Comparison of ENCODE assay signal across 11 cellular contexts in genomic region chrX:41110801-41111625, GRCh38. TPM values are rescaled to one million over a fixed set of nuclear protein-coding genes. Genes with fewer than 3 reads are reported as not detected.
A peak's percentile ranks its signal among the peaks of the same experiment; 100 is the strongest.
DNase-seq lines count a peak whose midpoint lies in the region; TF ChIP-seq lines count a peak whose summit lies in the region.
"Had no signal": no experiment of that assay in that cellular context is flagged by ENCODE, and none has a peak within 500 bp of the region (broad histone marks: within the 10 kb centered on the region; RNA-seq: fewer than 3 reads in every experiment).

No MANE protein-coding gene starts in this region.

- H3K4me1 Mint-ChIP-seq in brain = peaks cover 67% of the 10 kb centered on the region
- H3K4me1 Mint-ChIP-seq in neural progenitor cell = peaks cover 25% of the 10 kb centered on the region

- H3K27me3 Mint-ChIP-seq in brain = no peaks in the 10 kb centered on the region
- H3K27me3 Mint-ChIP-seq in neural progenitor cell (ENCODE audit: insufficient read depth, low read depth) = no peaks in the 10 kb centered on the region

- H3K4me3 Mint-ChIP-seq in brain (no peak overlapping the region), neural progenitor cell (no peak overlapping the region)

- peaks cover 85% of the 10 kb centered on the region for H4K20me1 ChIP-seq in neural progenitor cell (ENCODE audit: low read depth)

- H2AFZ ChIP-seq in neural progenitor cell (replicated peaks) = no peak overlapping the region

- H3K36me3 ChIP-seq in KOPT-K1 (ENCODE audit: insufficient read depth, low read length) (no peaks in the 10 kb centered on the region), neural progenitor cell (no peaks in the 10 kb centered on the region), uterus (no peaks in the 10 kb centered on the region)
- H3K36me3 ChIP-seq: adrenal gland had no signal

- peak overlapping the region; percentile 6 for H3K4me3 ChIP-seq in neural progenitor cell
- no peak overlapping the region for H3K4me3 ChIP-seq in uterus
- H3K4me3 ChIP-seq: adrenal gland had no signal

- H3K9me3 Mint-ChIP-seq in brain (peaks cover 6 to 17% (median 9%) of the 10 kb centered on the region in 5 experiments), neural progenitor cell (peaks cover 16% of the 10 kb centered on the region)

- peaks cover 100% of the 10 kb centered on the region for H3K79me2 ChIP-seq in neural progenitor cell (ENCODE audit: low read depth)

- H3K27ac ChIP-seq in KOPT-K1 (ENCODE audit: low read depth, low read length, poor library complexity, severe bottlenecking) (peak overlapping the region; percentile 18), neural progenitor cell (peak overlapping the region; percentile 71), uterus (no peak overlapping the region)
- H3K27ac ChIP-seq: adrenal gland, RWPE1 had no signal

- H3K27ac Mint-ChIP-seq in brain (peak overlapping the region in 3 of 5 experiments; percentile 3 to 76 (median 76)), neural progenitor cell (peak overlapping the region; percentile 81)

- no peaks in the 10 kb centered on the region for H3K27me3 ChIP-seq in neural progenitor cell
- no peaks in the 10 kb centered on the region for H3K27me3 ChIP-seq in uterus
- H3K27me3 ChIP-seq: adrenal gland had no signal

- H3K4me1 ChIP-seq in neural progenitor cell = peaks cover 39% of the 10 kb centered on the region
- peaks cover 0 to 12% of the 10 kb centered on the region in 2 donors for H3K4me1 ChIP-seq in uterus

- no peak overlapping the region for H3K9ac ChIP-seq in neural progenitor cell

- no peaks in the 10 kb centered on the region for H3K9me3 ChIP-seq in KOPT-K1 (ENCODE audit: insufficient read depth, low read length, poor library complexity, severe bottlenecking)
- no peaks in the 10 kb centered on the region for H3K9me3 ChIP-seq in neural progenitor cell (ENCODE audit: low read depth)
- no peaks in the 10 kb centered on the region for H3K9me3 ChIP-seq in uterus
- H3K9me3 ChIP-seq: adrenal gland had no signal

- TF ChIP-seq CTCF in brain (conservative IDR thresholded peaks at IDR 0.05) = no peak
- no peak for TF ChIP-seq CTCF in neural progenitor cell (IDR thresholded peaks at IDR 0.05)
- no peak for TF ChIP-seq CTCF in uterus (IDR thresholded peaks at IDR 0.05)

- intact Hi-C loops in uterus (cut with DNase I; ENCODE audit: low total_unique reads) = loop anchor here (10.0 kb wide), 1 partner anchor 456 kb away; no protein-coding TSS in a partner anchor

- H3F3A ChIP-seq in neural progenitor cell (ENCODE audit: low read depth) = peaks cover 55% of the 10 kb centered on the region

- peaks cover 33% of the 10 kb centered on the region for H3K36me3 Mint-ChIP-seq in brain
- H3K36me3 Mint-ChIP-seq in neural progenitor cell = peaks cover 7% of the 10 kb centered on the region

- peak in 2 of 3 experiments; percentile 24 to 37 for DNase-seq in NCI-H1417 (lab: John Stamatoyannopoulos, UW)
- DNase-seq in NCI-H1417 treated with DMSO at 0.1 percent for 48 hours (lab: John Stamatoyannopoulos, UW) = no peak
- peak; percentile 31 for DNase-seq in neural progenitor cell (ENCODE audit: low spot score)
- no peak for DNase-seq in uterus
- no peak for DNase-seq in kidney glomerular epithelial cell (lab: John Stamatoyannopoulos, UW)
- no peak for DNase-seq in GM19240 (ENCODE audit: insufficient read length, low spot score)
- DNase-seq: adrenal gland, NCI-H1694 had no signal

- H3K4me2 ChIP-seq in neural progenitor cell = peak overlapping the region; percentile 28

- no peak for TF ChIP-seq POLR2A in uterus (IDR thresholded peaks at IDR 0.05)

RNA-seq across cellular contexts. Expression of gene USP9X, which starts 25.8 kb away (rescaled TPM):
- polyA plus RNA-seq in brain (ENCODE audit: insufficient read depth, low read depth, low replicate concordance) = 26.4 TPM
- total RNA-seq in neural progenitor cell (ENCODE audit: low replicate concordance) (92.5 and 115 TPM in 2 replicates), uterus (100 to 1,000 TPM in 2 of 4 donors, 10 to 100 TPM in 2; 32.1 to 167 (median 78.7) TPM)

Comparison
In these comparisons a context has a peak if more than half of its experiments do, and no peak if none do; other contexts are left out.
1. DNase-seq: peak in NCI-H1417 (2 of 3) and neural progenitor cell (single experiment); none in NCI-H1417 treated with DMSO at 0.1 percent for 48 hours (single experiment), uterus (0 of 2), kidney glomerular epithelial cell (single experiment) and GM19240 (single experiment).
2. H3K27ac ChIP-seq: peak in KOPT-K1 (single experiment) and neural progenitor cell (single experiment); none in uterus (0 of 2).